Comparison of ENCODE assay signal across 10 cellular contexts in the genomic region with DNA sequence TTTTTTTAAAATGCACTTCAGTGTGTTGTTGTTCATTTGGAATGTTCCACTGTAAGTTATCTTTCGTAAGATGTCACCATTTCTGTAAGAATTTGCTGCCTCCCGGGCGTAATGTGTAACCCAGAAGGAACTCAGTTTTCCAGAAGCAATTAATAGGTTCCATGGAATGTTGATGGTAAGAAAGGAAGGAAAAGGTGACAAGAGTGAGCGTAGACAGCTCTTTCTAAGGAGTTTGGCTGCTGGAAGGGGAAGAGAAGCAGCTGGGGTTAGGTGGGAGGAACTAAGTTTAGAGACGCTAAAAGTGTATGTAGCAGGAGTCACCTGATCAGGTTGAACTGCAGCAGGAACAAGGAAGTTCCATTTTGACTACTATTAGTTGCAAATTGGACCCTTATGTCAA. TPM values are rescaled to one million over a fixed set of nuclear protein-coding genes. Genes with fewer than 3 reads are reported as not detected.
DNase-seq lines count a peak whose midpoint lies in the region; ATAC-seq and TF ChIP-seq lines count a peak whose summit lies in the region.
"Had no signal": no experiment of that assay in that cellular context is flagged by ENCODE, and none has a peak within 500 bp of the region (broad histone marks: within the 10 kb centered on the region; RNA-seq: fewer than 3 reads in every experiment).

No MANE protein-coding gene starts in this region.

- no TSS peak for BruUV-seq in HCT116 (replicated peaks; lab: Mats Ljungman, UMichigan)

- H3K9me3 ChIP-seq in HCT116 (ENCODE audit: control insufficient read depth in 1 of 2, insufficient read depth in 1 of 2, low read depth in 1 of 2, low read length in 2 of 2): no peaks in the 10 kb centered on the region
- H3K9me3 ChIP-seq in lower lobe of right lung: no peaks in the 10 kb centered on the region

- H3K36me3 Mint-ChIP-seq in activated B cell treated with CpG ODN at 0.5 μM for 24 hours (ENCODE audit: low read depth): no peaks in the 10 kb centered on the region

- peak overlapping the region; percentile 36 for H2AFZ ChIP-seq in ACC112 (ENCODE audit: low read length, unreplicated experiment)
- no peak overlapping the region for H2AFZ ChIP-seq in HCT116 (ENCODE audit: low read depth, low read length, poor library complexity, severe bottlenecking)

- TF ChIP-seq CTCF in HCT116 (IDR thresholded peaks at IDR 0.05 in 2 of 3, conservative IDR thresholded peaks at IDR 0.05 in 1 of 3; ENCODE audit: borderline replicate concordance in 1 of 3, insufficient read depth in 1 of 3, low read depth in 2 of 3, low read length in 2 of 3): no peak
- TF ChIP-seq CTCF in activated B cell treated with CpG ODN at 0.5 μM for 24 hours (IDR thresholded peaks at IDR 0.05): no peak
- TF ChIP-seq CTCF in lower lobe of right lung (IDR thresholded peaks at IDR 0.05): no peak

- peak overlapping the region; percentile 60 for H3K4me2 ChIP-seq in HCT116 (ENCODE audit: low read length)

- H3K27me3 ChIP-seq in ACC112 (ENCODE audit: insufficient read depth, low read length) (no peaks in the 10 kb centered on the region), HCT116 (ENCODE audit: insufficient read depth, low read length) (no peaks in the 10 kb centered on the region), lower lobe of right lung (ENCODE audit: low read depth) (no peaks in the 10 kb centered on the region)

- no peak for TF ChIP-seq POLR2A in HCT116 (IDR thresholded peaks at IDR 0.05; ENCODE audit: borderline replicate concordance, extremely low read depth, insufficient read depth, insufficient read length)

- H3K4me1 ChIP-seq in ACC112 (ENCODE audit: control insufficient read depth, insufficient read depth, low read length, unreplicated experiment): no peaks in the 10 kb centered on the region
- peaks cover 2 to 8% of the 10 kb centered on the region in 2 experiments; a peak in 3 of 4 replicates for H3K4me1 ChIP-seq in HCT116 (ENCODE audit: control insufficient read depth in 1 of 2, insufficient read depth in 2 of 2, low read length in 2 of 2)
- H3K4me1 ChIP-seq in lower lobe of right lung: no peaks in the 10 kb centered on the region

- no peak for TF ChIP-seq RAD21 in HCT116 (IDR thresholded peaks at IDR 0.05; ENCODE audit: low read depth)

- DNase-seq in HCT116 (ENCODE audit: low read depth, low spot score): no peak
- DNase-seq in activated B cell treated with CpG ODN at 0.5 μM for 24 hours: no peak
- no peak for DNase-seq in lower lobe of right lung
- no peak for DNase-seq in stimulated activated CD4-positive, alpha-beta T cell treated with anti-CD3 and anti-CD28 coated beads, Interleukin-2, amount 100 ng/mL, for 48 hours
- no peak for DNase-seq in stimulated activated CD8-positive, alpha-beta memory T cell treated with anti-CD3 and anti-CD28 coated beads, Interleukin-4, amount 100 ng/mL, for 48 hours

- no peaks in the 10 kb centered on the region for H3K9me3 Mint-ChIP-seq in activated B cell treated with CpG ODN at 0.5 μM for 24 hours

- RAD21 ChIA-PET in HCT116 (lab: Charles Lee; ENCODE audit: low non-redundant PET in 1 of 2, low total read pairs in 2 of 2, uncharacterized antibody in 2 of 2, unreplicated experiment in 2 of 2): interaction anchor here in 1 of 2 experiments (0.6 kb wide), 1 partner anchor 1460 kb away, joined by 3 read pairs; no protein-coding TSS in a partner anchor

- CTCF ChIA-PET in HCT116 (lab: Charles Lee): interaction anchor here (0.8 kb wide), 1 partner anchor 16 kb away, joined by 3 read pairs; no protein-coding TSS in a partner anchor
- CTCF ChIA-PET in activated B cell treated with CpG ODN at 0.5 μM for 24 hours (lab: Charles Lee): interaction anchor here (1.1 to 2.1 kb wide), 2 partner anchors 16 to 710 kb away, joined by 3 to 10 read pairs; no protein-coding TSS in a partner anchor

- 0 out of 2 replicates have a peak overlapping the region, but pooled peaks have one; percentile 58 for H3K4me3 ChIP-seq in ACC112 (ENCODE audit: low read depth, low read length)
- peak overlapping the region; percentile 24 to 33 for H3K4me3 ChIP-seq in HCT116 (replicated peaks in 1 of 2; ENCODE audit: low read depth in 1 of 2, low read length in 2 of 2)
- H3K4me3 ChIP-seq in lower lobe of right lung: no peak overlapping the region

- H3K4me3 Mint-ChIP-seq in activated B cell treated with CpG ODN at 0.5 μM for 24 hours: peak overlapping the region; percentile 71

- ATAC-seq in HCT116: no peak
- ATAC-seq in activated B cell treated with CpG ODN at 0.5 μM for 24 hours (ENCODE audit: low read depth): no peak
- no peak for ATAC-seq in lower lobe of right lung
- ATAC-seq in HG03095 (IDR thresholded peaks at IDR 0.05; ENCODE audit: unreplicated experiment): no peak
- ATAC-seq in HG03469 (IDR thresholded peaks at IDR 0.05; ENCODE audit: unreplicated experiment): no peak

- peaks cover 9% of the 10 kb centered on the region for H3K4me1 Mint-ChIP-seq in activated B cell treated with CpG ODN at 0.5 μM for 24 hours

- intact Hi-C loops in HCT116 (cut with micrococcal nuclease): loop anchor here (10.0 kb wide), 1 partner anchor 707 kb away; no protein-coding TSS in a partner anchor
- intact Hi-C loops in activated B cell treated with CpG ODN at 0.5 μM for 24 hours (cut with micrococcal nuclease): loop anchor here (1.0 to 10.0 kb wide), 4 partner anchors 17 to 1097 kb away; no protein-coding TSS in a partner anchor
- intact Hi-C loops in lower lobe of right lung (cut with DNase I): no loop called here

- H3K27ac Mint-ChIP-seq in activated B cell treated with CpG ODN at 0.5 μM for 24 hours: peak overlapping the region; percentile 83

- H3K27me3 Mint-ChIP-seq in activated B cell treated with CpG ODN at 0.5 μM for 24 hours: no peaks in the 10 kb centered on the region

- peak overlapping the region; percentile 49 for H3K9ac ChIP-seq in HCT116 (ENCODE audit: low read length)

- no peak overlapping the region for H3K27ac ChIP-seq in ACC112 (ENCODE audit: low read depth, low read length)
- H3K27ac ChIP-seq in HCT116 (ENCODE audit: low read depth, low read length): peak overlapping the region; percentile 55; the same call in 1 of the 2 replicates
- peak overlapping the region; percentile 62 for H3K27ac ChIP-seq in lower lobe of right lung

- H4K20me1 ChIP-seq in HCT116 (ENCODE audit: insufficient read depth): no peaks in the 10 kb centered on the region

- no peaks in the 10 kb centered on the region for H3K36me3 ChIP-seq in ACC112 (ENCODE audit: insufficient read depth, low read length)
- H3K36me3 ChIP-seq in HCT116 (ENCODE audit: control insufficient read depth in 1 of 2, insufficient read depth in 2 of 2, low read length in 2 of 2): no peaks in the 10 kb centered on the region; a peak in 1 of 4 replicates
- H3K36me3 ChIP-seq in lower lobe of right lung: no peaks in the 10 kb centered on the region

- H3K79me2 ChIP-seq in ACC112 (ENCODE audit: control insufficient read depth, insufficient read depth, low read length, unreplicated experiment): no peaks in the 10 kb centered on the region
- H3K79me2 ChIP-seq in HCT116 (ENCODE audit: insufficient read depth, low read length): no peaks in the 10 kb centered on the region

- POLR2A ChIA-PET in HCT116 (lab: Charles Lee) (no interaction called here), activated B cell treated with CpG ODN at 0.5 μM for 24 hours (lab: Charles Lee) (interaction anchor here (1.0 to 1.5 kb wide), 2 partner anchors 17 to 1013 kb away, joined by 3 to 6 read pairs; no protein-coding TSS in a partner anchor)

- H3K9me2 ChIP-seq in HCT116 (ENCODE audit: insufficient read depth): no peaks in the 10 kb centered on the region

TF ChIP-seq in HCT116, 20 proteins besides CTCF, POLR2A, EP300 and RAD21:
- no peak for TF ChIP-seq POLR2AphosphoS5 (IDR thresholded peaks at IDR 0.05; ENCODE audit: low read depth, low read length)
- TF ChIP-seq ZNF274 (IDR thresholded peaks at IDR 0.05; ENCODE audit: low read depth, low read length): no peak
- TF ChIP-seq SP1 (IDR thresholded peaks at IDR 0.05; ENCODE audit: low read depth): no peak
- TF ChIP-seq, protein P1, sequence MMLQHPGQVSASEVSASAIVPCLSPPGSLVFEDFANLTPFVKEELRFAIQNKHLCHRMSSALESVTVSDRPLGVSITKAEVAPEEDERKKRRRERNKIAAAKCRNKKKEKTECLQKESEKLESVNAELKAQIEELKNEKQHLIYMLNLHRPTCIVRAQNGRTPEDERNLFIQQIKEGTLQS (IDR thresholded peaks at IDR 0.05): no peak
- TF ChIP-seq, protein P2, sequence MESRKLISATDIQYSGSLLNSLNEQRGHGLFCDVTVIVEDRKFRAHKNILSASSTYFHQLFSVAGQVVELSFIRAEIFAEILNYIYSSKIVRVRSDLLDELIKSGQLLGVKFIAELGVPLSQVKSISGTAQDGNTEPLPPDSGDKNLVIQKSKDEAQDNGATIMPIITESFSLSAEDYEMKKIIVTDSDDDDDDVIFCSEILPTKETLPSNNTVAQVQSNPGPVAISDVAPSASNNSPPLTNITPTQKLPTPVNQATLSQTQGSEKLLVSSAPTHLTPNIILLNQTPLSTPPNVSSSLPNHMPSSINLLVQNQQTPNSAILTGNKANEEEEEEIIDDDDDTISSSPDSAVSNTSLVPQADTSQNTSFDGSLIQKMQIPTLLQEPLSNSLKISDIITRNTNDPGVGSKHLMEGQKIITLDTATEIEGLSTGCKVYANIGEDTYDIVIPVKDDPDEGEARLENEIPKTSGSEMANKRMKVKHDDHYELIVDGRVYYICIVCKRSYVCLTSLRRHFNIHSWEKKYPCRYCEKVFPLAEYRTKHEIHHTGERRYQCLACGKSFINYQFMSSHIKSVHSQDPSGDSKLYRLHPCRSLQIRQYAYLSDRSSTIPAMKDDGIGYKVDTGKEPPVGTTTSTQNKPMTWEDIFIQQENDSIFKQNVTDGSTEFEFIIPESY (IDR thresholded peaks at IDR 0.05; ENCODE audit: extremely low read depth, insufficient replicate concordance, low read length): no peak

RNA-seq across cellular contexts. Expression of a gene that starts 35.9 kb away (rescaled TPM):
- total RNA-seq in HCT116 (2021; ENCODE audit: unreplicated experiment) (not detected), activated B cell treated with CpG ODN at 0.5 μM for 24 hours (0.27 TPM in 1 of 2 replicates, not detected in the other), lower lobe of right lung (0.18 TPM)
- polyA plus RNA-seq in HCT116 (2012): 0.12 and 0.21 TPM in 2 replicates
- total RNA-seq: esophagus mucosa, NCI-H460 had no signal
